In genomic region chr16:50210266-50211038, GRCh38 we compare ENCODE assay signal across 8 cellular contexts. TPM values are rescaled to one million over a fixed set of nuclear protein-coding genes. Genes with fewer than 3 reads are reported as not detected.
DNase-seq lines count a peak whose midpoint lies in the region; ATAC-seq and TF ChIP-seq lines count a peak whose summit lies in the region.

No MANE protein-coding gene starts in this region.

- no CpG with 5 or more reads among the region's 5 CpGs for WGBS in mesendoderm (ENCODE audit: extremely low coverage, insufficient coverage, low lambda C conversion rate)

- H2AK5ac ChIP-seq in mesendoderm (ENCODE audit: low read length), result no peak overlapping the region

- H3K9me3 Mint-ChIP-seq in effector memory CD8-positive, alpha-beta T cell, result no peaks in the 10 kb centered on the region

- H3K27me3 Mint-ChIP-seq in effector memory CD8-positive, alpha-beta T cell, result no peaks in the 10 kb centered on the region

- H3K27ac Mint-ChIP-seq in effector memory CD8-positive, alpha-beta T cell, result peak overlapping the region; percentile 46 to 78

- no peak overlapping the region for H2BK5ac ChIP-seq in mesendoderm (ENCODE audit: low read length)

- H3K79me2 ChIP-seq in mesendoderm (ENCODE audit: control insufficient read depth, insufficient read depth, low read length), result no peaks in the 10 kb centered on the region

- no peak overlapping the region for H3K23ac ChIP-seq in mesendoderm (ENCODE audit: low read length)

- POLR2A ChIA-PET in BJ (lab: Charles Lee), result interaction anchor here (0.9 kb wide), 1 partner anchor 185 kb away, joined by 3 read pairs; the partner anchor contains the start of gene CNEP1R1

- H3K9ac ChIP-seq in mesendoderm (ENCODE audit: low read length), result no peak overlapping the region

- peaks cover 22 to 32% of the 10 kb centered on the region in 2 donors for H3K4me1 Mint-ChIP-seq in effector memory CD8-positive, alpha-beta T cell (ENCODE audit: low read depth in 2 of 2)

- H3K36me3 ChIP-seq in BJ (ENCODE audit: control insufficient read depth, insufficient read depth, low read length) (peaks cover 3% of the 10 kb centered on the region; the same call in 1 of the 2 replicates), mesendoderm (ENCODE audit: control insufficient read depth, insufficient read depth, low read length) (no peaks in the 10 kb centered on the region)

- DNase-seq in BJ (ENCODE audit: low read depth) (peak; percentile 68), NCI-H69 (lab: John Stamatoyannopoulos, UW) (peak; percentile 65), mesendoderm (peak; percentile 87)
- peak; percentile 73 for DNase-seq in activated CD8-positive, alpha-beta memory T cell treated with anti-CD3 and anti-CD28 coated beads for 24 hours
- peak; percentile 36 to 55 (median 46) for DNase-seq in effector memory CD8-positive, alpha-beta T cell
- DNase-seq in stimulated activated CD8-positive, alpha-beta memory T cell treated with anti-CD3 and anti-CD28 coated beads, Interleukin-15, amount 100 ng/mL, for 48 hours (ENCODE audit: low read depth in 2 of 2), result peak; percentile 32 to 39

- H3K4me3 ChIP-seq in BJ (ENCODE audit: low read depth, low read length) (no peak overlapping the region), mesendoderm (ENCODE audit: low read length) (no peak overlapping the region)

- H4K8ac ChIP-seq in mesendoderm (ENCODE audit: low read depth, low read length), result no peak overlapping the region

- H3K18ac ChIP-seq in mesendoderm (ENCODE audit: low read length), result no peak overlapping the region

- ATAC-seq in GM19023 (IDR thresholded peaks at IDR 0.05; ENCODE audit: unreplicated experiment) (peak; percentile 93), HG03280 (IDR thresholded peaks at IDR 0.05; ENCODE audit: unreplicated experiment) (peak; percentile 84)
- peak; percentile 93 for ATAC-seq in effector memory CD8-positive, alpha-beta T cell (replicated peaks)

- H3K4me2 ChIP-seq in mesendoderm (ENCODE audit: low read length), result no peak overlapping the region

- no peak overlapping the region for H2BK120ac ChIP-seq in mesendoderm (ENCODE audit: low read depth, low read length)

- no peak overlapping the region for H3K4ac ChIP-seq in mesendoderm (ENCODE audit: low read depth, low read length)

- H2BK15ac ChIP-seq in mesendoderm (replicated peaks; ENCODE audit: low read depth), result no peak overlapping the region

- H4K5ac ChIP-seq in mesendoderm (ENCODE audit: low read length), result no peak overlapping the region

- CTCF ChIA-PET in BJ (lab: Yijun Ruan, JAX), result interaction anchor here (0.6 to 7.3 kb wide), 32 partner anchors 10 to 454 kb away, joined by 3 to 148 read pairs (median 5); partner anchors contain the start of genes CNEP1R1, HEATR3 and TENT4B

- no peaks in the 10 kb centered on the region for H3K4me1 ChIP-seq in mesendoderm (ENCODE audit: control insufficient read depth, low read depth, low read length)

- TF ChIP-seq CTCF in BJ (IDR thresholded peaks at IDR 0.05; ENCODE audit: insufficient read depth, low read depth, low read length), result peak; percentile 88

- H3K56ac ChIP-seq in mesendoderm (ENCODE audit: low read length), result no peak overlapping the region

- H3K27me3 ChIP-seq in BJ (ENCODE audit: control insufficient read depth, insufficient read depth, low read length) (no peaks in the 10 kb centered on the region), mesendoderm (ENCODE audit: insufficient read depth, low read length, poor library complexity) (no peaks in the 10 kb centered on the region)

- H3K36me3 Mint-ChIP-seq in effector memory CD8-positive, alpha-beta T cell (ENCODE audit: insufficient read depth), result peaks cover 26% of the 10 kb centered on the region

- H3K27ac ChIP-seq in mesendoderm (ENCODE audit: low read depth, low read length), result no peak overlapping the region

- peaks cover 3% of the 10 kb centered on the region for H3K79me1 ChIP-seq in mesendoderm (ENCODE audit: low read length)

- no peak overlapping the region for H3K4me3 Mint-ChIP-seq in effector memory CD8-positive, alpha-beta T cell

RNA-seq across cellular contexts. Expression of gene ADCY7, which starts 55.9 kb away (rescaled TPM):
- 5.3 and 13.2 TPM in 2 replicates for polyA plus RNA-seq in BJ (2011; rRNA removed)
- 10.9 and 12.1 TPM in 2 replicates for polyA minus RNA-seq in BJ (2011; rRNA and poly(A)+ RNA removed)
- 0.58 TPM for polyA plus RNA-seq in mesendoderm (2013, experiment 1 of 2)
- 0.84 TPM for polyA plus RNA-seq in mesendoderm (2013, experiment 2 of 2)

RNA-seq across cellular contexts. Expression of gene TENT4B, which starts 57.3 kb away (rescaled TPM):
- polyA plus RNA-seq in BJ (2011; rRNA removed), result 7.2 and 9.9 TPM in 2 replicates
- polyA minus RNA-seq in BJ (2011; rRNA and poly(A)+ RNA removed), result 8.4 and 8.5 TPM in 2 replicates
- 10.7 TPM for polyA plus RNA-seq in mesendoderm (2013, experiment 1 of 2)
- 10.4 TPM for polyA plus RNA-seq in mesendoderm (2013, experiment 2 of 2)

Comparison
In these comparisons a context has a peak if more than half of its experiments do, and no peak if none do; other contexts are left out.
1. DNase-seq: peak in every context shown above with its lines; median percentile 87 in mesendoderm; 73 in activated CD8-positive, alpha-beta memory T cell treated with anti-CD3 and anti-CD28 coated beads for 24 hours; 68 in BJ; 65 in NCI-H69; 46 in effector memory CD8-positive, alpha-beta T cell; 36 in stimulated activated CD8-positive, alpha-beta memory T cell treated with anti-CD3 and anti-CD28 coated beads, Interleukin-15, amount 100 ng/mL, for 48 hours.